In the genomic region with DNA sequence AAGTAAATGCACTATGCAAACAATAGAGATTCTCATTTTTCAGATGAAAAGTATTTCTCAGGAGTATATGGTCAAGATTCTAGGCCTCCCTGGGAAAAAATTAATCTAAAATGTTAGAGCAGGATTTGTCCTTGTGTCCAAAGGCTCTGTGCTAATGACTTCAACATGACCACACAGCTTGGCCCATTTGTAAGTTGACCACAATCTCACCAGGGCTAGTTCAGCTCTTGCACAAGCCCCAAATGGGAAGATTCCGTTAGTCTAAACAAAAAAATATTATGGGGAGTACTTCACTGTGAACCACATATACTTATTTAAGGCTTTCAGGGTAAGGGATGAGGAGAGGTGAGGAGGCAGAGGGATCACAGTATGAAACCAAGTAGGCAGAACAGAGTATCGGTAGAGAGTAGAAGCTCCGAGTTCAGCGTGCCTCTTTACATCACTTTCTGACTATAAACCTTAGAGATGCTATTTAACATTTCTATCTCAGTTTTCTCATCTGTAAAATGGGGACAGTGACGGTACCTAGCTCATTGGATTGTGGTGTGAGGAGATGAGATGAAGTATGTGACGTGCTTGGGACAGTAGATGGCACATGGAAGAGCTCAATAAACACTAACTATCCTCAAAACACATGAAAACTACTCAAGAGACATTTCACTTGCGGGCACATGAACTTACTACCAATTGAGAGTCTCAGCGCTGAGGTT, we compare ENCODE assay signal across 15 cellular contexts. TPM values are rescaled to one million over a fixed set of nuclear protein-coding genes. Genes with fewer than 3 reads are reported as not detected.
DNase-seq lines count a peak whose midpoint lies in the region; ATAC-seq and TF ChIP-seq lines count a peak whose summit lies in the region.
"Had no signal": no experiment of that assay in that cellular context is flagged by ENCODE, and none has a peak within 500 bp of the region (broad histone marks: within the 10 kb centered on the region; RNA-seq: fewer than 3 reads in every experiment).

No MANE protein-coding gene starts in this region.

- H3K4me1 ChIP-seq in esophagus muscularis mucosa (peaks cover 20 to 49% (median 39%) of the 10 kb centered on the region in 4 donors), muscle layer of duodenum (ENCODE audit: control insufficient read depth in 1 of 2, insufficient read depth in 2 of 2, low read length in 2 of 2) (peaks cover 5 to 8% of the 10 kb centered on the region in 2 donors), upper lobe of right lung (peaks cover 28% of the 10 kb centered on the region)
- no peaks in the 10 kb centered on the region for H3K4me1 ChIP-seq in CD8-positive, alpha-beta T cell (ENCODE audit: insufficient read depth, low read length)

- no peaks in the 10 kb centered on the region for H3K36me3 Mint-ChIP-seq in CD8-positive, alpha-beta T cell
- H3K36me3 Mint-ChIP-seq: mesothelial cell of epicardium had no signal

- no peaks in the 10 kb centered on the region for H3K9me3 Mint-ChIP-seq in CD8-positive, alpha-beta T cell
- H3K9me3 Mint-ChIP-seq: mesothelial cell of epicardium, neural crest cell had no signal

- H3K4me1 Mint-ChIP-seq in CD8-positive, alpha-beta T cell (ENCODE audit: low read depth) = no peaks in the 10 kb centered on the region
- H3K4me1 Mint-ChIP-seq: neural crest cell had no signal

- POLR2A ChIA-PET in CD8-positive, alpha-beta T cell (lab: Charles Lee) = interaction anchor here (1.3 kb wide), 1 partner anchor 8 kb away, joined by 5 read pairs; no protein-coding TSS in a partner anchor

- CTCF ChIA-PET in CD8-positive, alpha-beta T cell (lab: Charles Lee) = interaction anchor here (0.9 to 6.4 kb wide), 5 partner anchors 11 to 24 kb away, joined by 3 to 50 read pairs (median 8); no protein-coding TSS in a partner anchor

- no peak overlapping the region for H3K27ac Mint-ChIP-seq in CD8-positive, alpha-beta T cell
- H3K27ac Mint-ChIP-seq: mesothelial cell of epicardium had no signal

- H3K27me3 Mint-ChIP-seq in CD8-positive, alpha-beta T cell (ENCODE audit: low read depth) = peaks cover 50% of the 10 kb centered on the region

- H3K27me3 ChIP-seq in esophagus muscularis mucosa = no peaks in the 10 kb centered on the region
- H3K27me3 ChIP-seq in muscle layer of duodenum (ENCODE audit: low read depth, low read length) = no peaks in the 10 kb centered on the region
- H3K27me3 ChIP-seq in upper lobe of right lung = no peaks in the 10 kb centered on the region
- H3K27me3 ChIP-seq in CD8-positive, alpha-beta T cell (ENCODE audit: insufficient read depth, low read length) = no peaks in the 10 kb centered on the region
- H3K27me3 ChIP-seq: dorsolateral prefrontal cortex, SJCRH30 had no signal

- 85% methylated on average over 8 of the region's 8 CpGs for WGBS in esophagus muscularis mucosa

- H3K4me3 ChIP-seq in esophagus muscularis mucosa (peak overlapping the region; percentile 39 to 51 (median 42)), muscle layer of duodenum (ENCODE audit: low read depth in 1 of 2, low read length in 2 of 2) (no peak overlapping the region), upper lobe of right lung (no peak overlapping the region)
- no peak overlapping the region for H3K4me3 ChIP-seq in CD8-positive, alpha-beta T cell (ENCODE audit: low read depth, low read length)
- H3K4me3 ChIP-seq: cardiac muscle cell, GM12878 had no signal

- TF ChIP-seq CTCF in esophagus muscularis mucosa (IDR thresholded peaks at IDR 0.05) (no peak), upper lobe of right lung (IDR thresholded peaks at IDR 0.05) (no peak), GM13977 (IDR thresholded peaks at IDR 0.05; ENCODE audit: extremely low read depth, insufficient read depth, missing control alignments) (no peak)
- TF ChIP-seq CTCF in CD8-positive, alpha-beta T cell (IDR thresholded peaks at IDR 0.05) = no peak

- H3K27ac ChIP-seq in esophagus muscularis mucosa (replicated peaks in 1 of 4) (peak overlapping the region in 3 of 4 donors; percentile 85 to 87 (median 87)), muscle layer of duodenum (ENCODE audit: low read length) (peak overlapping the region; percentile 96), upper lobe of right lung (peak overlapping the region; percentile 91)
- H3K27ac ChIP-seq in CD8-positive, alpha-beta T cell (ENCODE audit: low read depth, low read length) = no peak overlapping the region
- H3K27ac ChIP-seq: cardiac muscle cell, SJCRH30 had no signal

- in situ Hi-C loops in GM13977 (cut with MboI; ENCODE audit: low pct_unique_long_range_greater_than_20kb, low sequenced_read_pairs, unreplicated experiment) = no loop called here

- H3K36me3 ChIP-seq in esophagus muscularis mucosa = no peaks in the 10 kb centered on the region
- H3K36me3 ChIP-seq in muscle layer of duodenum (ENCODE audit: control insufficient read depth in 1 of 2, insufficient read depth in 2 of 2, low read length in 2 of 2) = peaks cover 0 to 2% of the 10 kb centered on the region in 2 donors
- H3K36me3 ChIP-seq in upper lobe of right lung = no peaks in the 10 kb centered on the region
- H3K36me3 ChIP-seq in CD8-positive, alpha-beta T cell (ENCODE audit: insufficient read depth, low read length) = no peaks in the 10 kb centered on the region
- H3K36me3 ChIP-seq: cardiac muscle cell, SJCRH30 had no signal

- no peak overlapping the region for H3K4me3 Mint-ChIP-seq in CD8-positive, alpha-beta T cell
- H3K4me3 Mint-ChIP-seq: mesothelial cell of epicardium, neural crest cell had no signal

- TF ChIP-seq POLR2A in esophagus muscularis mucosa (IDR thresholded peaks at IDR 0.05; ENCODE audit: low read depth) = no peak

- intact Hi-C loops in esophagus muscularis mucosa (cut with DNase I) = no loop called here
- intact Hi-C loops in upper lobe of right lung (cut with DNase I) = no loop called here
- intact Hi-C loops in CD8-positive, alpha-beta T cell (cut with DNase I, micrococcal nuclease) = no loop called here

- no peaks in the 10 kb centered on the region for H3K9me3 ChIP-seq in esophagus muscularis mucosa
- no peaks in the 10 kb centered on the region for H3K9me3 ChIP-seq in muscle layer of duodenum (ENCODE audit: control insufficient read depth in 1 of 2, low read length in 2 of 2)
- H3K9me3 ChIP-seq in upper lobe of right lung = no peaks in the 10 kb centered on the region
- H3K9me3 ChIP-seq in CD8-positive, alpha-beta T cell (ENCODE audit: low read length) = no peaks in the 10 kb centered on the region
- H3K9me3 ChIP-seq: SJCRH30 had no signal

- TF ChIP-seq EP300 in esophagus muscularis mucosa (IDR thresholded peaks at IDR 0.05) = no peak

- DNase-seq in MV-4-11 (lab: John Stamatoyannopoulos, UW) = peak; percentile 59
- DNase-seq in esophagus muscularis mucosa (ENCODE audit: extremely low spot score) = peak; percentile 29
- no peak for DNase-seq in upper lobe of right lung
- DNase-seq in CD8-positive, alpha-beta T cell = no peak
- no peak for DNase-seq in GM13977 (ENCODE audit: low spot score)
- DNase-seq: NCI-H1105 treated with DMSO at 0.1 percent for 48 hours; stimulated activated naive CD4-positive, alpha-beta T cell treated with Interleukin-2 at 50 U/mL for 16 hours had no signal

- ATAC-seq in upper lobe of right lung (no peak), HG02588 (IDR thresholded peaks at IDR 0.05; ENCODE audit: unreplicated experiment) (no peak)
- no peak for ATAC-seq in CD8-positive, alpha-beta T cell

RNA-seq across cellular contexts. Expression of a gene that starts 37.8 kb away (rescaled TPM):
- total RNA-seq in esophagus muscularis mucosa (10 to 100 TPM; 16.2 to 26.9 (median 19.0) TPM), upper lobe of right lung (59.4 TPM)
- total RNA-seq in CD8-positive, alpha-beta T cell = not detected

Comparison
In these comparisons a context has a peak if more than half of its experiments do, and no peak if none do; other contexts are left out.
1. DNase-seq: peak in MV-4-11 (single experiment) and esophagus muscularis mucosa (single experiment); none in upper lobe of right lung (single experiment), CD8-positive, alpha-beta T cell (0 of 7) and GM13977 (single experiment).
2. H3K4me3 ChIP-seq: peak in esophagus muscularis mucosa (4 of 4); none in muscle layer of duodenum (0 of 2), upper lobe of right lung (single experiment) and CD8-positive, alpha-beta T cell (single experiment).
3. RNA of a gene that starts 37.8 kb away (total RNA-seq): 59.4 TPM in upper lobe of right lung (single experiment) and 16.2 to 26.9 TPM in esophagus muscularis mucosa; not detected in CD8-positive, alpha-beta T cell; every median in the first group is over 10 times any median in the second.